Comparison of ENCODE assay signal across 27 cellular contexts in genomic region chr2:142819411-142819810, GRCh38. TPM values are rescaled to one million over a fixed set of nuclear protein-coding genes. Genes with fewer than 3 reads are reported as not detected.
"Had no signal": no experiment of that assay in that cellular context is flagged by ENCODE, and none has a peak within 500 bp of the region (broad histone marks: within the 10 kb centered on the region; RNA-seq: fewer than 3 reads in every experiment).

No MANE protein-coding gene starts in this region.

- H3K27me3 ChIP-seq: adrenal gland, ascending aorta, gastrocnemius medialis, hepatocyte, right lobe of liver, stomach, thyroid gland, upper lobe of left lung had no signal

- H3K27ac Mint-ChIP-seq: activated naive CD4-positive, alpha-beta T cell treated with anti-CD3 and anti-CD28 coated beads for 36 hours; activated naive CD8-positive, alpha-beta T cell treated with anti-CD3 and anti-CD28 coated beads for 36 hours; mesothelial cell of epicardium; naive B cell; stimulated activated naive B cell treated with anti-CD40 and anti-IgM and Interleukin-4, amounts not matched to agents 10 μg/mL and 1 μg/mL and 100 μg/mL, for 72 hours had no signal

- ATAC-seq: gastrocnemius medialis; right lobe of liver; stimulated activated naive B cell treated with anti-CD40 and anti-IgM and Interleukin-4, amounts not matched to agents 10 μg/mL and 1 μg/mL and 100 μg/mL, for 72 hours had no signal

- H3K4me1 ChIP-seq: ascending aorta, gastrocnemius medialis, left ventricle myocardium inferior, right lobe of liver, stomach, thyroid gland, upper lobe of left lung had no signal

- DNase-seq: activated CD4-positive, alpha-beta T cell treated with anti-CD3 and anti-CD28 coated beads for 4 hours; activated CD4-positive, alpha-beta T cell treated with anti-CD3 and anti-CD28 coated beads, Interleukin-2, amount 50 U/mL, for 48 hours; activated CD8-positive, alpha-beta memory T cell treated with anti-CD3 and anti-CD28 coated beads for 24 hours; activated effector memory CD4-positive, alpha-beta T cell treated with Interleukin-2 at 50 U/mL for 16 hours; activated naive CD4-positive, alpha-beta T cell treated with anti-CD3 and anti-CD28 coated beads for 36 hours; activated naive CD8-positive, alpha-beta T cell treated with anti-CD3 and anti-CD28 coated beads for 36 hours; adrenal gland; effector CD8-positive, alpha-beta T cell; gastrocnemius medialis; left ventricle myocardium inferior; naive B cell; occipital lobe; posterior cingulate gyrus; right lobe of liver; stimulated activated CD4-positive, alpha-beta T cell treated with anti-CD3 and anti-CD28 coated beads, Interleukin-4, amount 100 ng/mL, for 4 hours; stimulated activated naive B cell treated with anti-CD40 and anti-IgM and Interleukin-4, amounts not matched to agents 10 μg/mL and 1 μg/mL and 100 μg/mL, for 72 hours; stomach; T-helper 9 cell; thyroid gland; upper lobe of left lung had no signal

- H3K36me3 ChIP-seq: adrenal gland, ascending aorta, gastrocnemius medialis, left ventricle myocardium inferior, right lobe of liver, stomach, thyroid gland, upper lobe of left lung had no signal

- H3K4me3 ChIP-seq: adrenal gland, ascending aorta, gastrocnemius medialis, hepatocyte, left ventricle myocardium inferior, lung, right lobe of liver, stomach, thyroid gland, upper lobe of left lung had no signal

- H3K27me3 Mint-ChIP-seq: activated naive CD8-positive, alpha-beta T cell treated with anti-CD3 and anti-CD28 coated beads for 36 hours had no signal

- H3K36me3 Mint-ChIP-seq: activated naive CD8-positive, alpha-beta T cell treated with anti-CD3 and anti-CD28 coated beads for 36 hours; mesothelial cell of epicardium; naive B cell; stimulated activated naive B cell treated with anti-CD40 and anti-IgM and Interleukin-4, amounts not matched to agents 10 μg/mL and 1 μg/mL and 100 μg/mL, for 72 hours had no signal

- H3K27ac ChIP-seq: adrenal gland, ascending aorta, epithelial cell of prostate, gastrocnemius medialis, hepatocyte, left ventricle myocardium inferior, right lobe of liver, stomach, thyroid gland, upper lobe of left lung, VCaP had no signal

- H3K4me3 Mint-ChIP-seq: activated naive CD4-positive, alpha-beta T cell treated with anti-CD3 and anti-CD28 coated beads for 36 hours; activated naive CD8-positive, alpha-beta T cell treated with anti-CD3 and anti-CD28 coated beads for 36 hours; mesothelial cell of epicardium; naive B cell; stimulated activated naive B cell treated with anti-CD40 and anti-IgM and Interleukin-4, amounts not matched to agents 10 μg/mL and 1 μg/mL and 100 μg/mL, for 72 hours had no signal

- H3K4me1 Mint-ChIP-seq: activated naive CD8-positive, alpha-beta T cell treated with anti-CD3 and anti-CD28 coated beads for 36 hours; mesothelial cell of epicardium; naive B cell had no signal

- H3K9me3 ChIP-seq: adrenal gland, ascending aorta, gastrocnemius medialis, left ventricle myocardium inferior, right lobe of liver, stomach, thyroid gland, upper lobe of left lung had no signal

- H3K9me3 Mint-ChIP-seq: activated naive CD4-positive, alpha-beta T cell treated with anti-CD3 and anti-CD28 coated beads for 36 hours; activated naive CD8-positive, alpha-beta T cell treated with anti-CD3 and anti-CD28 coated beads for 36 hours; stimulated activated naive B cell treated with anti-CD40 and anti-IgM and Interleukin-4, amounts not matched to agents 10 μg/mL and 1 μg/mL and 100 μg/mL, for 72 hours had no signal

RNA-seq across cellular contexts. Expression of gene KYNU, which starts 58.1 kb away (rescaled TPM):
- total RNA-seq: activated naive CD4-positive, alpha-beta T cell treated with anti-CD3 and anti-CD28 coated beads for 36 hours; T-helper 1 cell treated with Interleukin-12 subunit alpha and Interleukin-12 subunit beta and Interleukin-4 antibody, amounts not matched to agents 30 ng/mL and 1 ng/mL, for 36 hours had no signal
